10 cellular contexts compared by ENCODE assay signal in genomic region chr22:17964153-17964552, GRCh38.
DNase-seq lines count a peak whose midpoint lies in the region; ATAC-seq lines count a peak whose summit lies in the region.
"Had no signal": no experiment of that assay in that cellular context is flagged by ENCODE, and none has a peak within 500 bp of the region (broad histone marks: within the 10 kb centered on the region; RNA-seq: fewer than 3 reads in every experiment).

No MANE protein-coding gene starts in this region.

- peaks cover 21% of the 10 kb centered on the region for H3K4me1 ChIP-seq in HUES48 (ENCODE audit: control insufficient read depth, insufficient read depth, low read length)

- H3K36me3 ChIP-seq in HUES48 (ENCODE audit: control insufficient read depth, insufficient read depth, low read length) = no peaks in the 10 kb centered on the region

- H3K9me3 ChIP-seq in HUES48 (ENCODE audit: control insufficient read depth, insufficient read depth, low read length) = no peaks in the 10 kb centered on the region

- peak overlapping the region; percentile 54 for H3K27ac ChIP-seq in HUES48 (ENCODE audit: low read depth, low read length)

- no peak overlapping the region for H3K4me3 ChIP-seq in HUES48 (ENCODE audit: low read depth, low read length)

- intact Hi-C loops in left ventricle myocardium superior (cut with micrococcal nuclease) = no loop called here

- no peak overlapping the region for H3K9ac ChIP-seq in HUES48 (ENCODE audit: low read depth, low read length)

- DNase-seq in AG08395 (ENCODE audit: low spot score) = peak; percentile 22
- DNase-seq in left ventricle myocardium superior = no peak
- DNase-seq in hypothalamus (lab: John Stamatoyannopoulos, UW) = no peak
- DNase-seq in activated CD4-positive, alpha-beta T cell treated with anti-CD3 and anti-CD28 coated beads for 48 hours = no peak
- no peak for DNase-seq in NCI-H2081 treated with DMSO at 0.1 percent for 48 hours (lab: John Stamatoyannopoulos, UW)
- DNase-seq in NCI-H345 (lab: John Stamatoyannopoulos, UW) = no peak
- DNase-seq: activated CD4-positive, alpha-beta memory T cell treated with anti-CD3 and anti-CD28 coated beads, Interleukin-2, amount 10 ng/mL, durations not matched to agents 7 days and 5 days; stimulated activated naive CD4-positive, alpha-beta T cell treated with Interleukin-2 at 50 U/mL for 16 hours had no signal

- H3K27me3 ChIP-seq in HUES48 (ENCODE audit: control insufficient read depth, insufficient read depth, low read length) = no peaks in the 10 kb centered on the region

- ATAC-seq in GM21390 (IDR thresholded peaks at IDR 0.05; ENCODE audit: unreplicated experiment) (peak; percentile 30), left ventricle myocardium superior (peak; percentile 51)
